In the genomic region with DNA sequence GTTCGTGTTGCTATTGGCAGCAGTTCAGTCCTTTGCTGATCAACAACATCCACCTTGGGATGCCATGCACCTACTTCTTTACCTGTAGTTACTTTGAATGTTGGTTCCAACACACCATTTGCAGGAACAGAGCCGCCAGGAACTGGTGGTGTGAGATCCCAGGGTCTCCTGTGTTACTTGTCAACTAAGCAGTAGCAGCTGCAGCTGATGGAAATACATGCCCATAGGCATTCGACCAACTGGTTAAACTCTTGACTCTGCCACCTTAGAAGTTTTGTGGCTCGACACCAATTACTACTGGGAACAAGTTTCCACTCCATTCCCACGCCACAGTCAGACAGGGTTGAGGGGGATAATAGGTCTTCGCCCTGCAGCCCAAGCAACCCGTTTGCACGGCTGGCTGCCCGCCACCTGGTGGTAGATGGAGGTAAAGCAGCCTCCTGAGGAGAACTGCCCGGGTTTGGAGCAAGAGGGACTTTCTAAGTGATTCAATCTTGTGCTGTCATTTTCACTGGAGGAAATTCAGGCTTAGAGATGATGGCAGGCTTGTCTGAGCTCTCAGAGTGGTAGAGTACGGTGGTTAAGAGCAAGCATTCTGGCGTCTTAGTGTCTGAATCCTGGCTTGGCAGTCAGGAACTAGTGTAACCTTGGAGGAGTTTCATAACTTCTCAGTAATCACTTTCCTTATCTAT, we compare ENCODE assay signal across 8 cellular contexts.
DNase-seq lines count a peak whose midpoint lies in the region; ATAC-seq and TF ChIP-seq lines count a peak whose summit lies in the region.

No MANE protein-coding gene starts in this region.

- DNase-seq in NCI-H2107 (lab: John Stamatoyannopoulos, UW) (peak; percentile 44), NCI-H2107 treated with DMSO at 0.1 percent for 48 hours (lab: John Stamatoyannopoulos, UW; ENCODE audit: unreplicated experiment) (no peak), NCI-H226 (peak; percentile 78)
- peak; percentile 80 to 82 for DNase-seq in activated CD4-positive, alpha-beta T cell treated with anti-CD3 and anti-CD28 coated beads, Interleukin-2, amount 50 U/mL, for 24 hours (ENCODE audit: low read depth in 1 of 2, low spot score in 1 of 2)
- peak; percentile 71 to 74 (median 72) for DNase-seq in stimulated activated CD4-positive, alpha-beta T cell treated with anti-CD3 and anti-CD28 coated beads, TNF-alpha, amount 100 ng/mL, for 4 hours (ENCODE audit: low read depth in 3 of 3)

- peak; percentile 79 to 87 for TF ChIP-seq RAD21 in liver (IDR thresholded peaks at IDR 0.05)

- peak; percentile 90 for TF ChIP-seq CTCF in liver (IDR thresholded peaks at IDR 0.05; ENCODE audit: low read depth, low read length, missing input control)

- peak overlapping the region; percentile 100 for H3K27ac ChIP-seq in cingulate gyrus (ENCODE audit: low read depth, low read length)
- H3K27ac ChIP-seq in liver (ENCODE audit: low read depth in 1 of 2, low read length in 2 of 2): no peak overlapping the region

- 14% methylated on average over 12 of the region's 12 CpGs for WGBS in liver

- H3K4me1 ChIP-seq in liver (ENCODE audit: control insufficient read depth in 4 of 4, insufficient read depth in 4 of 4, low read length in 3 of 4): peaks cover 0 to 5% (median 0%) of the 10 kb centered on the region in 4 donors

- no peaks in the 10 kb centered on the region for H3K36me3 ChIP-seq in liver (ENCODE audit: control insufficient read depth in 4 of 4, insufficient read depth in 3 of 4, low read depth in 1 of 4, low read length in 3 of 4)

- no peak overlapping the region for H3K4me3 ChIP-seq in liver (ENCODE audit: low read depth in 1 of 3, low read length in 3 of 3)

- no peaks in the 10 kb centered on the region for H3K27me3 ChIP-seq in liver (ENCODE audit: control insufficient read depth in 4 of 4, insufficient read depth in 4 of 4, low read length in 3 of 4)

- no peak overlapping the region for H3K9ac ChIP-seq in liver (ENCODE audit: low read depth in 1 of 2, low read length in 2 of 2)

- peak; percentile 70 for ATAC-seq in HG02798 (IDR thresholded peaks at IDR 0.05; ENCODE audit: poor library complexity, unreplicated experiment)

- H3K9me3 ChIP-seq in liver (ENCODE audit: control insufficient read depth in 4 of 4, low read length in 3 of 4): no peaks in the 10 kb centered on the region

TF ChIP-seq in liver, 16 proteins besides CTCF, POLR2A, EP300 and RAD21:
- TF ChIP-seq ATF3 (IDR thresholded peaks at IDR 0.05) (no peak), HNF4G (IDR thresholded peaks at IDR 0.05) (no peak), TAF1 (conservative IDR thresholded peaks at IDR 0.05) (no peak), EGR1 (IDR thresholded peaks at IDR 0.05; ENCODE audit: low read depth in 2 of 2) (no peak), JUND (IDR thresholded peaks at IDR 0.05) (no peak), NR2F2 (IDR thresholded peaks at IDR 0.05) (no peak)
